In the genomic region with DNA sequence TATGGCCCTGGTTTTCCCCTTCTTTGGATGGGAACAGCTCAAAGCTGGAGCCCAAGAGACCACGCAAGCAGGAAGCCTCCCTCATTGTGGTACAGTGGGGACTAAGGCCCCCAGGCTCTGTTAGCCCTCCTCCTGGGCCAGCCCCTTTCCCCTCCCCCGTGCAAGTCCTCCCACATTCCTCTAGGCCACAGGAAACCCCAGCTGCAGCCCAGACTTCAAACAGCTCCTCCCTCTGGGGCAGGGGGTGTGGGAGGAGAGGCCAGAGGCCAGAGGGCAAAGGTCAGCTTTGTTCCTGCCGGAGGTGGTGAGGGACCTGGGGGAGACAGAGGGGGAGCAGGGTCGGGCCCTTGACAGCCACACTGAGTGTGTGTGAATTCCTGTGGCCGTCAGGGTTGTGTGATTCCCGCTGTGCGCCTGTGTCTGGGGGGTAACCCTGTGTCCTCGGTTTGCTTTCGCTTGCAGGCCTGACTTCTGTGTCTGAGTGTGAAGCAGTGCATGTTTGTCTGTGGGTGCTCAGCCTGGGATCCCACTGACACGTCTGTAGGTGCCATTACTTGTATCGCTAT, we compare ENCODE assay signal across 18 cellular contexts. TPM values are rescaled to one million over a fixed set of nuclear protein-coding genes. Genes with fewer than 3 reads are reported as not detected.
A peak's percentile ranks its signal among the peaks of the same experiment; 100 is the strongest.
DNase-seq lines count a peak whose midpoint lies in the region; ATAC-seq and TF ChIP-seq lines count a peak whose summit lies in the region.
"Had no signal": no experiment of that assay in that cellular context is flagged by ENCODE, and none has a peak within 500 bp of the region (broad histone marks: within the 10 kb centered on the region; RNA-seq: fewer than 3 reads in every experiment).

No MANE protein-coding gene starts in this region.

- ATAC-seq in DND-41 (ENCODE audit: insufficient read depth, low read depth) (peak; percentile 52), GM19351 (IDR thresholded peaks at IDR 0.05; ENCODE audit: unreplicated experiment) (no peak), GM18868 (IDR thresholded peaks at IDR 0.05; ENCODE audit: unreplicated experiment) (no peak), HG03342 (IDR thresholded peaks at IDR 0.05; ENCODE audit: unreplicated experiment) (no peak)
- ATAC-seq: activated CD8-positive, alpha-beta memory T cell treated with anti-CD3 and anti-CD28 coated beads, Interleukin-2, amount 10 ng/mL, durations not matched to agents 7 days and 5 days had no signal

- H3K36me3 Mint-ChIP-seq in brain: no peaks in the 10 kb centered on the region
- no peaks in the 10 kb centered on the region for H3K36me3 Mint-ChIP-seq in mesothelial cell of epicardium
- H3K36me3 Mint-ChIP-seq: activated CD8-positive, alpha-beta memory T cell treated with anti-CD3 and anti-CD28 coated beads, Interleukin-2, amount 10 ng/mL, durations not matched to agents 7 days and 5 days had no signal

- H3K79me2 ChIP-seq in DND-41 (ENCODE audit: insufficient read depth, low read length) (peaks cover 15% of the 10 kb centered on the region), KMS-11 (ENCODE audit: insufficient read depth, low read depth) (no peaks in the 10 kb centered on the region)

- no peak for TF ChIP-seq CTCF in DND-41 (IDR thresholded peaks at IDR 0.05; ENCODE audit: borderline replicate concordance, extremely low read depth, low read length, poor library complexity, severe bottlenecking)
- no peak for TF ChIP-seq CTCF in KMS-11 (conservative IDR thresholded peaks at IDR 0.05; ENCODE audit: low read depth, low read length)
- no peak for TF ChIP-seq CTCF in brain (conservative IDR thresholded peaks at IDR 0.05)
- no peak for TF ChIP-seq CTCF in mesothelial cell of epicardium (IDR thresholded peaks at IDR 0.05; ENCODE audit: unreplicated experiment)

- H3K27ac Mint-ChIP-seq in brain (peak overlapping the region in 3 of 5 experiments; percentile 80 to 91 (median 84)), mesothelial cell of epicardium (peak overlapping the region; percentile 82)

- H2AFZ ChIP-seq in DND-41 (ENCODE audit: low read depth, low read length): no peak overlapping the region
- no peak overlapping the region; the same call in 1 of the 2 replicates for H2AFZ ChIP-seq in KMS-11 (ENCODE audit: low read depth)

- H3K27ac ChIP-seq in DND-41 (ENCODE audit: low read length) (peak overlapping the region; percentile 81), KMS-11 (no peak overlapping the region)
- H3K27ac ChIP-seq: prostate gland, VCaP had no signal

- H3K9me3 ChIP-seq in DND-41 (ENCODE audit: insufficient read depth, low read length, severe bottlenecking): no peaks in the 10 kb centered on the region
- H3K9me3 ChIP-seq: prostate gland had no signal

- H3K9me3 Mint-ChIP-seq in brain: peaks cover 0 to 2% (median 0%) of the 10 kb centered on the region in 5 experiments
- H3K9me3 Mint-ChIP-seq in mesothelial cell of epicardium: no peaks in the 10 kb centered on the region

- H3K36me3 ChIP-seq in DND-41 (ENCODE audit: insufficient read depth, low read length) (no peaks in the 10 kb centered on the region; the same call in 1 of the 2 replicates), KMS-11 (ENCODE audit: insufficient read depth) (no peaks in the 10 kb centered on the region)
- H3K36me3 ChIP-seq: prostate gland had no signal

- peak overlapping the region; percentile 29 for H3K4me2 ChIP-seq in DND-41 (ENCODE audit: insufficient read depth, low read length)
- peak overlapping the region; percentile 9; the same call in 1 of the 2 replicates for H3K4me2 ChIP-seq in KMS-11

- H3K9ac ChIP-seq in DND-41 (ENCODE audit: low read depth, low read length) (peak overlapping the region; percentile 42), KMS-11 (no peak overlapping the region)

- H4K20me1 ChIP-seq in DND-41 (ENCODE audit: insufficient read depth, low read length): peaks cover 5% of the 10 kb centered on the region; the same call in 1 of the 2 replicates
- H4K20me1 ChIP-seq in KMS-11 (ENCODE audit: insufficient read depth): no peaks in the 10 kb centered on the region

- H3K27me3 ChIP-seq in DND-41 (ENCODE audit: insufficient read depth, low read length, poor library complexity): no peaks in the 10 kb centered on the region
- H3K27me3 ChIP-seq in KMS-11 (ENCODE audit: insufficient read depth, low read depth): no peaks in the 10 kb centered on the region

- H3K4me3 ChIP-seq in DND-41 (ENCODE audit: low read depth in 1 of 2, low read length in 2 of 2) (peak overlapping the region in 1 of 2 experiments; percentile 10; a peak in 1 of 4 replicates), KMS-11 (IDR thresholded peaks at IDR 0.05; ENCODE audit: insufficient read depth, low read depth, low read length) (no peak overlapping the region)
- H3K4me3 ChIP-seq: prostate gland had no signal

- H3K4me3 Mint-ChIP-seq in brain (peak overlapping the region in 1 of 5 experiments; percentile 47), mesothelial cell of epicardium (no peak overlapping the region)
- H3K4me3 Mint-ChIP-seq: activated CD8-positive, alpha-beta memory T cell treated with anti-CD3 and anti-CD28 coated beads, Interleukin-2, amount 10 ng/mL, durations not matched to agents 7 days and 5 days had no signal

- H3K4me1 Mint-ChIP-seq in brain (peaks cover 26% of the 10 kb centered on the region), mesothelial cell of epicardium (peaks cover 29% of the 10 kb centered on the region)

- peak; percentile 85 for DNase-seq in DND-41
- DNase-seq in mesothelial cell of epicardium (ENCODE audit: low spot score in 2 of 2, unreplicated experiment in 2 of 2): no peak
- no peak for DNase-seq in GM03348 (ENCODE audit: low spot score)
- DNase-seq: activated CD8-positive, alpha-beta memory T cell treated with anti-CD3 and anti-CD28 coated beads, Interleukin-2, amount 10 ng/mL, durations not matched to agents 7 days and 5 days; activated naive CD4-positive, alpha-beta T cell treated with anti-CD3 and anti-CD28 coated beads, Interleukin-2, amount 50 U/mL, for 16 hours; cerebellar nuclear complex; erythroblast; NCI-H1417 treated with DMSO at 0.1 percent for 48 hours; NCI-H524 treated with DMSO at 0.1 percent for 48 hours; SIG-M5; stimulated activated CD4-positive, alpha-beta T cell treated with anti-CD3 and anti-CD28 coated beads, Interleukin-1b, Interleukin-23, amount 100 ng/mL, for 48 hours had no signal

- H3K4me1 ChIP-seq in DND-41 (ENCODE audit: insufficient read depth, low read length) (peaks cover 68% of the 10 kb centered on the region), KMS-11 (ENCODE audit: low read depth, poor library complexity, severe bottlenecking) (peaks cover 43% of the 10 kb centered on the region)
- H3K4me1 ChIP-seq: prostate gland had no signal

- H3K27me3 Mint-ChIP-seq in brain (peaks cover 14% of the 10 kb centered on the region), mesothelial cell of epicardium (ENCODE audit: low read depth) (no peaks in the 10 kb centered on the region)
- H3K27me3 Mint-ChIP-seq: activated CD8-positive, alpha-beta memory T cell treated with anti-CD3 and anti-CD28 coated beads, Interleukin-2, amount 10 ng/mL, durations not matched to agents 7 days and 5 days had no signal

RNA-seq across cellular contexts. Expression of a gene that starts 3.4 kb away (rescaled TPM):
- polyA plus RNA-seq in brain (ENCODE audit: insufficient read depth, low read depth, low replicate concordance): 48.8 TPM
- total RNA-seq in mesothelial cell of epicardium: 71.4 to 73.5 TPM (median 72.1 TPM) in 3 replicates

RNA-seq across cellular contexts. Expression of a gene that starts 27.7 kb away (rescaled TPM):
- 2.7 TPM for polyA plus RNA-seq in brain (ENCODE audit: insufficient read depth, low read depth, low replicate concordance)
- 0.11 to 0.53 TPM (median 0.20 TPM) in 3 replicates for total RNA-seq in mesothelial cell of epicardium
